8 cellular contexts compared by ENCODE assay signal in genomic region chr13:35475960-35476943, GRCh38. TPM values are rescaled to one million over a fixed set of nuclear protein-coding genes. Genes with fewer than 3 reads are reported as not detected.
A peak's percentile ranks its signal among the peaks of the same experiment; 100 is the strongest.
DNase-seq lines count a peak whose midpoint lies in the region; ATAC-seq and TF ChIP-seq lines count a peak whose summit lies in the region.

TSS of gene MAB21L1 (minus strand) at chr13:35476689. CDS start at chr13:35476138, 551 bp downstream.

- H3K9ac ChIP-seq in fibroblast of lung (ENCODE audit: insufficient read depth, low read length), result peak within 1 kb of the TSS; percentile 53

- peaks cover 15% of the 10 kb centered on the region for H3K27me3 Mint-ChIP-seq in HFFc6 (ENCODE audit: insufficient read depth)
- H3K27me3 Mint-ChIP-seq in T-helper 1 cell treated with Interleukin-12 subunit alpha and Interleukin-12 subunit beta and Interleukin-4 antibody, amounts not matched to agents 30 μg/mL and 1 μg/mL, for 36 hours (ENCODE audit: low read depth), result peaks cover 82% of the 10 kb centered on the region
- H3K27me3 Mint-ChIP-seq in naive thymus-derived CD4-positive, alpha-beta T cell, result peaks cover 71 to 91% (median 86%) of the 10 kb centered on the region in 5 donors

- no peak for TF ChIP-seq CTCF in AG09319 (IDR thresholded peaks at IDR 0.05; ENCODE audit: low read depth, low read length)
- no peak for TF ChIP-seq CTCF in HFFc6 (IDR thresholded peaks at IDR 0.05)
- TF ChIP-seq CTCF in fibroblast of lung (conservative IDR thresholded peaks at IDR 0.05 in 1 of 2, IDR thresholded peaks at IDR 0.05 in 1 of 2; ENCODE audit: low read depth in 1 of 2, low read length in 2 of 2), result no peak

- H2AFZ ChIP-seq in fibroblast of lung (ENCODE audit: low read length), result peak within 1 kb of the TSS; percentile 62

- H3K4me3 ChIP-seq in fibroblast of lung (replicated peaks in 1 of 4; ENCODE audit: control extremely low read depth in 1 of 4, insufficient read depth in 1 of 4, low read depth in 3 of 4, low read length in 4 of 4), result peak within 1 kb of the TSS; percentile 63 to 75 (median 69)
- peak within 1 kb of the TSS; percentile 28 for H3K4me3 ChIP-seq in naive thymus-derived CD4-positive, alpha-beta T cell (ENCODE audit: low read length)

- H3K79me2 ChIP-seq in fibroblast of lung (ENCODE audit: control insufficient read depth, insufficient read depth, low read length), result peaks cover 2% of the 10 kb centered on the region

- peaks cover 41% of the 10 kb centered on the region for H3K4me1 Mint-ChIP-seq in HFFc6 (ENCODE audit: low read depth)
- H3K4me1 Mint-ChIP-seq in T-helper 1 cell treated with Interleukin-12 subunit alpha and Interleukin-12 subunit beta and Interleukin-4 antibody, amounts not matched to agents 30 μg/mL and 1 μg/mL, for 36 hours (ENCODE audit: low read depth), result peaks cover 20% of the 10 kb centered on the region
- peaks cover 18 to 52% (median 37%) of the 10 kb centered on the region in 7 donors for H3K4me1 Mint-ChIP-seq in naive thymus-derived CD4-positive, alpha-beta T cell

- H3K27me3 ChIP-seq in fibroblast of lung (ENCODE audit: control insufficient read depth, insufficient read depth, low read length), result no peaks in the 10 kb centered on the region
- H3K27me3 ChIP-seq in naive thymus-derived CD4-positive, alpha-beta T cell (ENCODE audit: control insufficient read depth in 2 of 2, insufficient read depth in 2 of 2, low read length in 2 of 2), result peaks cover 0 to 41% of the 10 kb centered on the region in 2 donors

- H3K4me2 ChIP-seq in fibroblast of lung (ENCODE audit: extremely low read depth, insufficient read depth, low read length), result peak within 1 kb of the TSS; percentile 55

- peaks cover 68% of the 10 kb centered on the region for H3K36me3 Mint-ChIP-seq in HFFc6 (ENCODE audit: low read depth)
- no peaks in the 10 kb centered on the region for H3K36me3 Mint-ChIP-seq in T-helper 1 cell treated with Interleukin-12 subunit alpha and Interleukin-12 subunit beta and Interleukin-4 antibody, amounts not matched to agents 30 μg/mL and 1 μg/mL, for 36 hours (ENCODE audit: low read depth)
- H3K36me3 Mint-ChIP-seq in naive thymus-derived CD4-positive, alpha-beta T cell, result peaks cover 0 to 11% (median 5%) of the 10 kb centered on the region in 5 donors

- POLR2A ChIA-PET in naive thymus-derived CD4-positive, alpha-beta T cell (lab: Charles Lee), result no interaction called here

- CTCF ChIA-PET in naive thymus-derived CD4-positive, alpha-beta T cell (lab: Charles Lee), result no interaction called here

- intact Hi-C loops in naive thymus-derived CD4-positive, alpha-beta T cell (cut with micrococcal nuclease), result no loop called here

- H4K20me1 ChIP-seq in fibroblast of lung (ENCODE audit: control insufficient read depth, extremely low read depth, insufficient read depth, low read length), result no peaks in the 10 kb centered on the region

- peak within 1 kb of the TSS; percentile 92 for H3K4me3 Mint-ChIP-seq in HFFc6
- H3K4me3 Mint-ChIP-seq in T-helper 1 cell treated with Interleukin-12 subunit alpha and Interleukin-12 subunit beta and Interleukin-4 antibody, amounts not matched to agents 30 μg/mL and 1 μg/mL, for 36 hours, result peak within 1 kb of the TSS; percentile 84
- H3K4me3 Mint-ChIP-seq in naive thymus-derived CD4-positive, alpha-beta T cell, result peak within 1 kb of the TSS; percentile 71 to 85 (median 81)

- H3K27ac ChIP-seq in fibroblast of lung (ENCODE audit: insufficient read depth, low read length), result peak within 1 kb of the TSS; percentile 68
- H3K27ac ChIP-seq in naive thymus-derived CD4-positive, alpha-beta T cell (ENCODE audit: low read depth, low read length), result no peak within 1 kb of the TSS

- no peaks in the 10 kb centered on the region for H3K9me3 ChIP-seq in fibroblast of lung (ENCODE audit: control insufficient read depth, insufficient read depth, low read depth, low read length)
- peaks cover 0 to 10% (median 10%) of the 10 kb centered on the region in 3 experiments for H3K9me3 ChIP-seq in naive thymus-derived CD4-positive, alpha-beta T cell (ENCODE audit: control insufficient read depth in 2 of 3, low read length in 3 of 3)

- no peaks in the 10 kb centered on the region for H3K4me1 ChIP-seq in fibroblast of lung (ENCODE audit: control insufficient read depth, extremely low read depth, insufficient read depth, low read length)
- peaks cover 0 to 13% of the 10 kb centered on the region in 2 donors for H3K4me1 ChIP-seq in naive thymus-derived CD4-positive, alpha-beta T cell (ENCODE audit: control insufficient read depth in 2 of 2, insufficient read depth in 2 of 2, low read length in 2 of 2)

- DNase-seq in AG09319 (ENCODE audit: extremely low read depth, low read depth) (peak; percentile 88), HFFc6 (peak; percentile 91), fibroblast of lung (ENCODE audit: low read depth in 2 of 2) (peak; percentile 52 to 63), SHP77 treated with DMSO at 0.1 percent for 48 hours (lab: John Stamatoyannopoulos, UW) (no peak)
- DNase-seq in naive thymus-derived CD4-positive, alpha-beta T cell, result peak in 3 of 9 donors; percentile 16 to 31 (median 21)

- ATAC-seq in naive thymus-derived CD4-positive, alpha-beta T cell, result peak; percentile 55
- ATAC-seq in HG02981 (IDR thresholded peaks at IDR 0.05; ENCODE audit: unreplicated experiment), result no peak
- no peak for ATAC-seq in HG03045 (IDR thresholded peaks at IDR 0.05; ENCODE audit: unreplicated experiment)

- peak within 1 kb of the TSS; percentile 95 for H3K27ac Mint-ChIP-seq in HFFc6
- peak within 1 kb of the TSS; percentile 57 for H3K27ac Mint-ChIP-seq in T-helper 1 cell treated with Interleukin-12 subunit alpha and Interleukin-12 subunit beta and Interleukin-4 antibody, amounts not matched to agents 30 μg/mL and 1 μg/mL, for 36 hours
- H3K27ac Mint-ChIP-seq in naive thymus-derived CD4-positive, alpha-beta T cell, result peak within 1 kb of the TSS in 2 of 9 donors; percentile 41 to 52

- H3K9me3 Mint-ChIP-seq in HFFc6, result peaks cover 8% of the 10 kb centered on the region
- H3K9me3 Mint-ChIP-seq in T-helper 1 cell treated with Interleukin-12 subunit alpha and Interleukin-12 subunit beta and Interleukin-4 antibody, amounts not matched to agents 30 μg/mL and 1 μg/mL, for 36 hours, result peaks cover 3% of the 10 kb centered on the region
- peaks cover 3 to 54% (median 11%) of the 10 kb centered on the region in 11 donors for H3K9me3 Mint-ChIP-seq in naive thymus-derived CD4-positive, alpha-beta T cell

- H3K36me3 ChIP-seq in fibroblast of lung (ENCODE audit: control insufficient read depth, insufficient read depth, low read length), result no peaks in the 10 kb centered on the region
- no peaks in the 10 kb centered on the region for H3K36me3 ChIP-seq in naive thymus-derived CD4-positive, alpha-beta T cell (ENCODE audit: control insufficient read depth in 2 of 3, insufficient read depth in 3 of 3, low read length in 3 of 3)

RNA-seq across cellular contexts. Expression of gene MAB21L1, which starts in this region (rescaled TPM):
- total RNA-seq in HFFc6 (2021; fragmentation: NEBNext Ultra II Directional; extraction: Animal tissue kit (Norgen Biotek cat#: 25700)), result 10 to 100 TPM; 40.1 to 49.0 (median 44.8) TPM
- total RNA-seq in fibroblast of lung, result 0.77 and 2.0 TPM in 2 replicates
- 1.6 and 2.7 TPM in 2 replicates for polyA plus RNA-seq in fibroblast of lung
- 1.2 and 2.1 TPM in 2 replicates for polyA plus RNA-seq in fibroblast of lung (2012)
- 0.19 and 0.63 TPM in 2 replicates for polyA minus RNA-seq in fibroblast of lung (ENCODE audit: low replicate concordance)
- total RNA-seq in naive thymus-derived CD4-positive, alpha-beta T cell, result not detected
- not detected for polyA plus RNA-seq in naive thymus-derived CD4-positive, alpha-beta T cell

Comparison
In these comparisons a context has a peak if more than half of its experiments do, and no peak if none do; other contexts are left out.
1. RNA of gene MAB21L1 (total RNA-seq): 40.1 to 49.0 TPM in HFFc6; 0.77 to 2.0 TPM in fibroblast of lung and not detected in naive thymus-derived CD4-positive, alpha-beta T cell; every median in the first group is over 10 times any median in the second.
2. Peak in ATAC-seq and H3K4me3 ChIP-seq in naive thymus-derived CD4-positive, alpha-beta T cell; RNA of the gene not detected or under 1 TPM.
3. Peak in every context shown above with its lines, with median percentiles within 50 percentile points of each other: H3K4me3 Mint-ChIP-seq.